In genomic region chr14:67704018-67704417, GRCh38 we compare ENCODE assay signal across 2 cellular contexts.
TF ChIP-seq lines count a peak whose summit lies in the region.

No MANE protein-coding gene starts in this region.

TF ChIP-seq in HCT116, 20 proteins besides CTCF, POLR2A, EP300 and RAD21:
- TF ChIP-seq SRF (IDR thresholded peaks at IDR 0.05; ENCODE audit: low read depth) = no peak; the same call in 1 of the 2 replicates
- no peak for TF ChIP-seq CEBPB (IDR thresholded peaks at IDR 0.05; ENCODE audit: low read depth)
- no peak for TF ChIP-seq FOSL1 (IDR thresholded peaks at IDR 0.05; ENCODE audit: low read depth)

TF ChIP-seq in GM12878, 131 proteins besides CTCF, POLR2A, EP300 and RAD21:
- TF ChIP-seq BRCA1 (IDR thresholded peaks at IDR 0.05; ENCODE audit: low read depth, low read length) (no peak), ZNF207 (IDR thresholded peaks at IDR 0.05; ENCODE audit: borderline replicate concordance) (no peak), SPI1 (IDR thresholded peaks at IDR 0.05; ENCODE audit: borderline replicate concordance, insufficient read depth, low read depth, low read length) (no peak), ATF2 (IDR thresholded peaks at IDR 0.05; ENCODE audit: low read length) (no peak), STAT3 (IDR thresholded peaks at IDR 0.05; ENCODE audit: low read depth, low read length) (no peak), SIX5 (IDR thresholded peaks at IDR 0.05; ENCODE audit: low read depth, low read length, severe bottlenecking) (no peak), PAX8 (IDR thresholded peaks at IDR 0.05) (no peak), MAX (IDR thresholded peaks at IDR 0.05; ENCODE audit: low read depth, low read length) (no peak), POLR2AphosphoS5 (IDR thresholded peaks at IDR 0.05; ENCODE audit: low read length) (no peak), CREM (IDR thresholded peaks at IDR 0.05; ENCODE audit: low read depth) (no peak), YY1 (IDR thresholded peaks at IDR 0.05; ENCODE audit: low read depth, low read length) (no peak), TCF3 (IDR thresholded peaks at IDR 0.05; ENCODE audit: borderline replicate concordance, insufficient read depth, low read depth, low read length) (no peak), SREBF2 (IDR thresholded peaks at IDR 0.05; ENCODE audit: low read length) (no peak), IRF4 (IDR thresholded peaks at IDR 0.05; ENCODE audit: low read depth, low read length) (no peak), YBX1 (IDR thresholded peaks at IDR 0.05) (no peak), REST (IDR thresholded peaks at IDR 0.05; ENCODE audit: low read depth, low read length) (no peak), BMI1 (IDR thresholded peaks at IDR 0.05; ENCODE audit: borderline replicate concordance) (no peak), NRF1 (conservative IDR thresholded peaks at IDR 0.05; ENCODE audit: low read depth, low read length) (no peak), FOS (IDR thresholded peaks at IDR 0.05; ENCODE audit: borderline replicate concordance, extremely low read depth, insufficient read length) (no peak)
